Comparison of ENCODE assay signal across 14 cellular contexts in genomic region chr2:65638438-65638837, GRCh38.
DNase-seq lines count a peak whose midpoint lies in the region; ATAC-seq and TF ChIP-seq lines count a peak whose summit lies in the region.
"Had no signal": no experiment of that assay in that cellular context is flagged by ENCODE, and none has a peak within 500 bp of the region (broad histone marks: within the 10 kb centered on the region; RNA-seq: fewer than 3 reads in every experiment).

No MANE protein-coding gene starts in this region.

- H3K4me2 ChIP-seq in mammary epithelial cell (ENCODE audit: insufficient read depth, low read depth, low read length) (no peak overlapping the region), OCI-LY3 (ENCODE audit: low read length) (no peak overlapping the region)

- TF ChIP-seq CTCF in mammary epithelial cell (conservative IDR thresholded peaks at IDR 0.05 in 1 of 2, IDR thresholded peaks at IDR 0.05 in 1 of 2; ENCODE audit: extremely low read depth in 1 of 2, insufficient read depth in 1 of 2, low read depth in 1 of 2, low read length in 2 of 2) (peak; percentile 18 to 32), breast epithelium (IDR thresholded peaks at IDR 0.05) (no peak), OCI-LY3 (IDR thresholded peaks at IDR 0.05; ENCODE audit: low read depth, low read length) (0 out of 2 replicates have a peak, but pooled peaks have one; percentile 20), epithelial cell of esophagus (IDR thresholded peaks at IDR 0.05; ENCODE audit: insufficient read depth, low read depth, low read length, missing control alignments) (peak; percentile 18), type B pancreatic cell (conservative IDR thresholded peaks at IDR 0.05) (peak; percentile 62)

- H3K27me3 Mint-ChIP-seq in type B pancreatic cell, result peaks cover 7% of the 10 kb centered on the region

- no peak for ATAC-seq in HG03520 (IDR thresholded peaks at IDR 0.05; ENCODE audit: unreplicated experiment)

- H3K4me3 ChIP-seq in mammary epithelial cell (replicated peaks in 1 of 3; ENCODE audit: insufficient read depth in 1 of 3, low read depth in 2 of 3, low read length in 3 of 3), result no peak overlapping the region
- H3K4me3 ChIP-seq in breast epithelium, result no peak overlapping the region
- H3K4me3 ChIP-seq in OCI-LY3 (ENCODE audit: low read length), result no peak overlapping the region
- H3K4me3 ChIP-seq in epithelial cell of esophagus (ENCODE audit: low read length), result no peak overlapping the region

- H2AFZ ChIP-seq in mammary epithelial cell (ENCODE audit: low read depth, low read length), result no peak overlapping the region
- no peak overlapping the region for H2AFZ ChIP-seq in OCI-LY3 (ENCODE audit: low read depth, low read length)

- H3K9me3 ChIP-seq in mammary epithelial cell (replicated peaks; ENCODE audit: insufficient read depth, low read length) (no peaks in the 10 kb centered on the region), breast epithelium (no peaks in the 10 kb centered on the region), OCI-LY3 (ENCODE audit: insufficient read depth, low read length) (no peaks in the 10 kb centered on the region)

- no peak overlapping the region for H3K4me3 Mint-ChIP-seq in type B pancreatic cell
- H3K4me3 Mint-ChIP-seq: memory B cell had no signal

- H3K79me2 ChIP-seq in mammary epithelial cell (ENCODE audit: insufficient read depth, low read length) (no peaks in the 10 kb centered on the region), OCI-LY3 (ENCODE audit: low read length) (no peaks in the 10 kb centered on the region)

- no peak overlapping the region for H3K27ac Mint-ChIP-seq in type B pancreatic cell
- H3K27ac Mint-ChIP-seq: memory B cell had no signal

- CTCF ChIA-PET in mammary epithelial cell (lab: Charles Lee; ENCODE audit: low non-redundant PET), result interaction anchor here (0.5 kb wide), 1 partner anchor 143 kb away, joined by 3 read pairs; no protein-coding TSS in a partner anchor

- H3K9ac ChIP-seq in mammary epithelial cell (ENCODE audit: insufficient read depth, low read length) (no peak overlapping the region), OCI-LY3 (ENCODE audit: low read length) (no peak overlapping the region)

- peaks cover 3% of the 10 kb centered on the region for H3K27me3 ChIP-seq in mammary epithelial cell (ENCODE audit: insufficient read depth, low read length)
- H3K27me3 ChIP-seq in breast epithelium, result no peaks in the 10 kb centered on the region
- peaks cover 33% of the 10 kb centered on the region for H3K27me3 ChIP-seq in OCI-LY3 (ENCODE audit: low read depth, low read length)

- H3K36me3 ChIP-seq in mammary epithelial cell (ENCODE audit: insufficient read depth, low read length) (no peaks in the 10 kb centered on the region), breast epithelium (no peaks in the 10 kb centered on the region), OCI-LY3 (replicated peaks; ENCODE audit: low read depth, low read length) (no peaks in the 10 kb centered on the region)

- peaks cover 11% of the 10 kb centered on the region for H3K4me1 ChIP-seq in mammary epithelial cell (ENCODE audit: insufficient read depth, low read length)
- H3K4me1 ChIP-seq in breast epithelium, result no peaks in the 10 kb centered on the region
- peaks cover 2% of the 10 kb centered on the region; the same call in 1 of the 2 replicates for H3K4me1 ChIP-seq in OCI-LY3 (ENCODE audit: low read length)

- H4K20me1 ChIP-seq in mammary epithelial cell (ENCODE audit: insufficient read depth, low read length) (no peaks in the 10 kb centered on the region), OCI-LY3 (ENCODE audit: insufficient read depth, low read length) (no peaks in the 10 kb centered on the region)

- TF ChIP-seq POLR2A in breast epithelium (IDR thresholded peaks at IDR 0.05), result no peak

- DNase-seq in mammary epithelial cell (no peak), breast epithelium (ENCODE audit: low spot score in 2 of 2) (no peak), epithelial cell of esophagus (ENCODE audit: low read depth) (no peak), type B pancreatic cell (ENCODE audit: extremely low spot score, unreplicated experiment) (no peak), mesenteric fat pad (ENCODE audit: low spot score) (no peak)
- no peak for DNase-seq in activated naive CD4-positive, alpha-beta T cell treated with Interleukin-2 at 50 U/mL for 16 hours
- DNase-seq: activated CD4-positive, alpha-beta T cell treated with anti-CD3 and anti-CD28 coated beads for 1 hour; activated T-cell treated with anti-CD3 and anti-CD28 coated beads, Interleukin-2, amount 50 U/mL, for 48 hours; aorta; NCI-H524; SHP77 treated with DMSO at 0.1 percent for 48 hours had no signal

- H3K9me3 Mint-ChIP-seq in type B pancreatic cell, result no peaks in the 10 kb centered on the region
- H3K9me3 Mint-ChIP-seq: memory B cell had no signal

- no peaks in the 10 kb centered on the region for H3K36me3 Mint-ChIP-seq in type B pancreatic cell
- H3K36me3 Mint-ChIP-seq: memory B cell had no signal

- H3K4me1 Mint-ChIP-seq in type B pancreatic cell (ENCODE audit: unreplicated experiment), result peaks cover 27% of the 10 kb centered on the region

- in situ Hi-C loops in mammary epithelial cell (cut with MboI; ENCODE audit: low sequenced_read_pairs in 2 of 2), result no loop called here

- intact Hi-C loops in mammary epithelial cell (cut with micrococcal nuclease), result no loop called here
- intact Hi-C loops in breast epithelium (cut with DNase I; ENCODE audit: low total_unique reads), result no loop called here

- dilution Hi-C loops in mammary epithelial cell (cut with HindIII; ENCODE audit: low sequenced_read_pairs), result no loop called here

- BruUV-seq in mammary epithelial cell (replicated peaks; lab: Mats Ljungman, UMichigan), result no TSS peak

- H3K27ac ChIP-seq in mammary epithelial cell (ENCODE audit: insufficient read depth, low read depth, low read length), result no peak overlapping the region
- H3K27ac ChIP-seq in breast epithelium, result no peak overlapping the region
- H3K27ac ChIP-seq in OCI-LY3 (ENCODE audit: low read length), result no peak overlapping the region

Comparison
In these comparisons a context has a peak if more than half of its experiments do, and no peak if none do; other contexts are left out.
1. CTCF ChIP-seq: peak in mammary epithelial cell (2 of 2), OCI-LY3 (single experiment), epithelial cell of esophagus (single experiment) and type B pancreatic cell (single experiment); none in breast epithelium (0 of 3).